ENCODE assay signal across 1 cellular context in the genomic region with DNA sequence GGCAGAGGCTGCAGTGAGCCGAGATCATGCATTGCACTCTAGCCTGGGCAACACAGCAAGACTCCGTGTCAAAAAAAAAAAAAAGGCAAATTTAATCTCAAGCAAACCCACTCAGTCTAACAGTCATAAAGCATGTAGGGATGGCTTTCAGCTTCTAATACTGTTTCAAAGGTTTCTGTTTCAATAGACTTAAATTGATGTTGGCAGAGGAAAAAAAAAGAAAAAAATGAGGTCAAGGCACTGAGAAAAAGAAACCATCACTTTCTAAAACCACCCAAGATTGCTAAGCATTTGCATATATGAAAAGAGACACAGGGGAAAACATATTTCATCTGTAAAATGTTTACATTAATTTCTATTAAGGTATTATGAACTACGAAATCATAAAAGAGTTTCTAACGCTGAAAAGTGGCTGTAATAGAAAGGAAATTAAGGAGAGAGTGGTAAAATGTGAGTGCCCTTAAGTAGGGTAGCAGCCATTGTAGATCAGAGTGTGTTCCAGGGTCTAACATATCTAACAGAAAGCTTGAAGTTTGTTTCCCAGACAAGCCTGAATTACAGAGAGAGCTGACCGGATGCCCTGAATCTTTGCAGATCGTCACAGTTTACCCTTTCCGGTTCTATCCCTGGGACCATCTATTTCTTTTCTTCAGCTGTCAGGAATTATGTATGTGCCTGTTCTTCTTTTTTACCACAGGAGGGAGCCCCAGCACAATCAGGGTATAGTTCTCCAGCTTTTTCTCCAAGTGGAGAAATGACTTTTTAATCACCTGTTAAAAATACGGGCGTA.
TF ChIP-seq lines count a peak whose summit lies in the region.

No MANE protein-coding gene starts in this region.

TF ChIP-seq in H1, 55 proteins besides CTCF, POLR2A, EP300 and RAD21 (continued from another document):
- TF ChIP-seq CHD7 (IDR thresholded peaks at IDR 0.05; ENCODE audit: insufficient replicate concordance, low read length), result no peak
